ENCODE assay signal across 16 cellular contexts in genomic region chr1:39776400-39776713, GRCh38. TPM values are rescaled to one million over a fixed set of nuclear protein-coding genes. Genes with fewer than 3 reads are reported as not detected.
DNase-seq lines count a peak whose midpoint lies in the region; ATAC-seq, FAIRE-seq and TF ChIP-seq lines count a peak whose summit lies in the region.
"Had no signal": no experiment of that assay in that cellular context is flagged by ENCODE, and none has a peak within 500 bp of the region (broad histone marks: within the 10 kb centered on the region; RNA-seq: fewer than 3 reads in every experiment).

No MANE protein-coding gene starts in this region.

- no peaks in the 10 kb centered on the region for H3K36me3 Mint-ChIP-seq in stimulated activated memory B cell treated with anti-CD40 and anti-IgM and Interleukin-4, amounts not matched to agents 10 μg/mL and 1 μg/mL and 100 μg/mL, for 72 hours
- H3K36me3 Mint-ChIP-seq in activated CD4-positive, alpha-beta T cell treated with anti-CD3 and anti-CD28 coated beads, Interleukin-2, amount 10 ng/mL, durations not matched to agents 24 days and 14 days (ENCODE audit: low read depth), result no peaks in the 10 kb centered on the region

- peak; percentile 40 for ATAC-seq in GM18873 (IDR thresholded peaks at IDR 0.05; ENCODE audit: low FRiP score, unreplicated experiment)
- ATAC-seq in HG02870 (IDR thresholded peaks at IDR 0.05; ENCODE audit: unreplicated experiment), result peak; percentile 36
- ATAC-seq in stimulated activated memory B cell treated with anti-CD40 and anti-IgM and Interleukin-4, amounts not matched to agents 10 μg/mL and 1 μg/mL and 100 μg/mL, for 72 hours, result peak; percentile 67
- ATAC-seq in GM21576 (IDR thresholded peaks at IDR 0.05; ENCODE audit: unreplicated experiment), result no peak
- ATAC-seq: body of pancreas had no signal

- no peaks in the 10 kb centered on the region for H3K27me3 Mint-ChIP-seq in stimulated activated memory B cell treated with anti-CD40 and anti-IgM and Interleukin-4, amounts not matched to agents 10 μg/mL and 1 μg/mL and 100 μg/mL, for 72 hours
- H3K27me3 Mint-ChIP-seq in activated CD4-positive, alpha-beta T cell treated with anti-CD3 and anti-CD28 coated beads, Interleukin-2, amount 10 ng/mL, durations not matched to agents 24 days and 14 days, result peaks cover 5% of the 10 kb centered on the region

- no peak for TF ChIP-seq CTCF in D721Med (IDR thresholded peaks at IDR 0.05; ENCODE audit: insufficient read depth, missing control alignments)

- DNase-seq in RPMI8226 (peak; percentile 19), D721Med (ENCODE audit: insufficient read length, low spot score) (no peak), HuH-7.5 (ENCODE audit: low spot score) (no peak)
- DNase-seq in activated CD4-positive, alpha-beta T cell treated with anti-CD3 and anti-CD28 coated beads, Interleukin-2, amount 10 ng/mL, durations not matched to agents 24 days and 14 days, result no peak
- DNase-seq: activated CD4-positive, alpha-beta T cell treated with anti-CD3 and anti-CD28 coated beads, Interleukin-2, amount 10 ng/mL, durations not matched to agents 7 days and 5 days; activated effector memory CD4-positive, alpha-beta T cell treated with anti-CD3 and anti-CD28 coated beads, Interleukin-2, amount 50 U/mL, for 16 hours; body of pancreas; COR-L47; glutamatergic neuron; NCI-H2081 treated with DMSO at 0.1 percent for 48 hours; NK-92 treated with Interleukin-12 subunit alpha and Interleukin-12 subunit beta, amount 100 ng/mL, for 24 hours had no signal

- H3K4me3 Mint-ChIP-seq in stimulated activated memory B cell treated with anti-CD40 and anti-IgM and Interleukin-4, amounts not matched to agents 10 μg/mL and 1 μg/mL and 100 μg/mL, for 72 hours, result peak overlapping the region; percentile 49
- no peak overlapping the region for H3K4me3 Mint-ChIP-seq in activated CD4-positive, alpha-beta T cell treated with anti-CD3 and anti-CD28 coated beads, Interleukin-2, amount 10 ng/mL, durations not matched to agents 24 days and 14 days
- H3K4me3 Mint-ChIP-seq: activated CD4-positive, alpha-beta T cell treated with anti-CD3 and anti-CD28 coated beads, Interleukin-2, amount 10 ng/mL, durations not matched to agents 7 days and 5 days had no signal

- intact Hi-C loops in activated CD4-positive, alpha-beta T cell treated with anti-CD3 and anti-CD28 coated beads, Interleukin-2, amount 10 ng/mL, durations not matched to agents 24 days and 14 days (cut with micrococcal nuclease), result no loop called here

- FAIRE-seq in D721Med (lab: Jason Lieb, UNC), result no peak

- peaks cover 34% of the 10 kb centered on the region for H3K4me1 Mint-ChIP-seq in stimulated activated memory B cell treated with anti-CD40 and anti-IgM and Interleukin-4, amounts not matched to agents 10 μg/mL and 1 μg/mL and 100 μg/mL, for 72 hours
- no peaks in the 10 kb centered on the region for H3K4me1 Mint-ChIP-seq in activated CD4-positive, alpha-beta T cell treated with anti-CD3 and anti-CD28 coated beads, Interleukin-2, amount 10 ng/mL, durations not matched to agents 24 days and 14 days
- H3K4me1 Mint-ChIP-seq: activated CD4-positive, alpha-beta T cell treated with anti-CD3 and anti-CD28 coated beads, Interleukin-2, amount 10 ng/mL, durations not matched to agents 7 days and 5 days had no signal

- no peaks in the 10 kb centered on the region for H3K9me3 Mint-ChIP-seq in stimulated activated memory B cell treated with anti-CD40 and anti-IgM and Interleukin-4, amounts not matched to agents 10 μg/mL and 1 μg/mL and 100 μg/mL, for 72 hours
- H3K9me3 Mint-ChIP-seq in activated CD4-positive, alpha-beta T cell treated with anti-CD3 and anti-CD28 coated beads, Interleukin-2, amount 10 ng/mL, durations not matched to agents 24 days and 14 days, result no peaks in the 10 kb centered on the region
- H3K9me3 Mint-ChIP-seq: activated CD4-positive, alpha-beta T cell treated with anti-CD3 and anti-CD28 coated beads, Interleukin-2, amount 10 ng/mL, durations not matched to agents 7 days and 5 days had no signal

- H3K27ac Mint-ChIP-seq in stimulated activated memory B cell treated with anti-CD40 and anti-IgM and Interleukin-4, amounts not matched to agents 10 μg/mL and 1 μg/mL and 100 μg/mL, for 72 hours, result peak overlapping the region; percentile 76
- H3K27ac Mint-ChIP-seq in activated CD4-positive, alpha-beta T cell treated with anti-CD3 and anti-CD28 coated beads, Interleukin-2, amount 10 ng/mL, durations not matched to agents 24 days and 14 days, result no peak overlapping the region
- H3K27ac Mint-ChIP-seq: activated CD4-positive, alpha-beta T cell treated with anti-CD3 and anti-CD28 coated beads, Interleukin-2, amount 10 ng/mL, durations not matched to agents 7 days and 5 days had no signal

RNA-seq across cellular contexts. Expression of gene OXCT2, which starts 5.2 kb away (rescaled TPM):
- 1.5 and 1.8 TPM in 2 replicates for total RNA-seq in activated CD4-positive, alpha-beta T cell treated with anti-CD3 and anti-CD28 coated beads, Interleukin-2, amount 10 ng/mL, durations not matched to agents 24 days and 14 days
- total RNA-seq: activated CD4-positive, alpha-beta T cell treated with anti-CD3 and anti-CD28 coated beads, Interleukin-2, amount 10 ng/mL, durations not matched to agents 7 days and 5 days; smooth muscle cell had no signal

RNA-seq across cellular contexts. Expression of gene BMP8B, which starts 12.3 kb away (rescaled TPM):
- total RNA-seq in activated CD4-positive, alpha-beta T cell treated with anti-CD3 and anti-CD28 coated beads, Interleukin-2, amount 10 ng/mL, durations not matched to agents 24 days and 14 days, result 0.37 and 0.43 TPM in 2 replicates
- total RNA-seq: smooth muscle cell had no signal

RNA-seq across cellular contexts. Expression of gene PPIE, which starts 37.7 kb away (rescaled TPM):
- total RNA-seq in activated CD4-positive, alpha-beta T cell treated with anti-CD3 and anti-CD28 coated beads, Interleukin-2, amount 10 ng/mL, durations not matched to agents 24 days and 14 days, result 71.3 and 76.7 TPM in 2 replicates
